1 cellular context compared by ENCODE assay signal in the genomic region with DNA sequence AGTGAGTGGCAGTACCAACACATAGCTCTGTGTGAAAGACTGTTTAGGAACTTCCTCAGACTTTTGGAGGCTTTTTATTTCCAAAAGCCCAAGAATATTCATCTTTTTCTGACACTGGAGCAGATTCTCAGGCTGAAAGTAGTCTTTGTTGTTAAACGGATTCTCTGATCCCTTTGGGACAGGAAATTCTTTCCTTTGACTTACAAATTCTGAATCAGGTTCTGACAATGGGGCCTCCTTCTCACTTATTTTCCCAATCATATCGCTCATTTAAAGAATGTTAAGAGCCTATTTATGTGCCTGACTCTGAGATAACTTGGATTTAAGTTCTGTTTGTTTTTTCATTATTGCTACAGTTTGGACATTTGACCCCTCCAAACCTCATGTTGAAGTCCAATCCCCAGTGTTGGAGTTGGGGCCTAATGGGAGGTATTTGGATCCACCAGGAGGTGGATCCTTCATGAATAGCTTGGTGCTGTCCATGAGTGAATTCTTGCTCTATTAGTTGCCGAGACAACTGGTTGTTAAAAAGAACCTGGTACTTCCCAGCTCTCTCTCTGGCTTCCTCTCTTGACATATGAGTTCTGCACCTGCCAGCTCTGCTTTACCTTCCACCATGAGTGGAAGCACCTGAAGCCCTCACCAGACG.
TF ChIP-seq lines count a peak whose summit lies in the region.

No MANE protein-coding gene starts in this region.

TF ChIP-seq in H1, 55 proteins besides CTCF, POLR2A, EP300 and RAD21:
- no peak for TF ChIP-seq EGR1 (IDR thresholded peaks at IDR 0.05; ENCODE audit: borderline replicate concordance, low read depth, low read length)
- no peak for TF ChIP-seq KDM5A (IDR thresholded peaks at IDR 0.05; ENCODE audit: low read length)
- TF ChIP-seq TAF1 (IDR thresholded peaks at IDR 0.05; ENCODE audit: low read depth, low read length): no peak
